1 cellular context compared by ENCODE assay signal in the genomic region with DNA sequence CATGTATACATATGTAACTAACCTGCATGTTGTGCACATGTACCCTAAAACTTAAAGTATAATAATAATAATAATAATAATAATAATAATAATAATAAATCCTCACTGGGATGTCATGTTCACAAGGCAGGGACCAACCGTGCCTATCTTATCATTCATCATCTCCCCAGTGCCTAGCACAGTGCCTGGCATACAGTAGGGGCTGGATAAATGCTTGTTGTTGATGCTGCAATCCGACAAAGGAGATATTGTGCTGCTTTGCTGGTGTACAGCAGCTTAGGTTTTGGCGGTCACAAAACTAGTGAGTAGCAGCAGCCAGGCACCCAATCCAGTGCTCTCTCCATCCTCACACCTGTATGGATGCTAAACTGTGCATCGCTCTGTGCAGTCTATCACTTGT.
TF ChIP-seq lines count a peak whose summit lies in the region.

No MANE protein-coding gene starts in this region.

TF ChIP-seq in IMR-90, 13 proteins besides CTCF, POLR2A, EP300 and RAD21:
- TF ChIP-seq FOS (IDR thresholded peaks at IDR 0.05; ENCODE audit: low read depth, low read length) (no peak), CHD1 (IDR thresholded peaks at IDR 0.05; ENCODE audit: low read depth, low read length) (no peak), SMC3 (IDR thresholded peaks at IDR 0.05; ENCODE audit: low read depth, low read length) (no peak), RFX5 (IDR thresholded peaks at IDR 0.05; ENCODE audit: low read depth, low read length) (no peak), NFE2L2 (IDR thresholded peaks at IDR 0.05; ENCODE audit: low read depth, low read length) (no peak), MAFK (IDR thresholded peaks at IDR 0.05; ENCODE audit: low read depth, low read length) (no peak)
- TF ChIP-seq, protein P1, sequence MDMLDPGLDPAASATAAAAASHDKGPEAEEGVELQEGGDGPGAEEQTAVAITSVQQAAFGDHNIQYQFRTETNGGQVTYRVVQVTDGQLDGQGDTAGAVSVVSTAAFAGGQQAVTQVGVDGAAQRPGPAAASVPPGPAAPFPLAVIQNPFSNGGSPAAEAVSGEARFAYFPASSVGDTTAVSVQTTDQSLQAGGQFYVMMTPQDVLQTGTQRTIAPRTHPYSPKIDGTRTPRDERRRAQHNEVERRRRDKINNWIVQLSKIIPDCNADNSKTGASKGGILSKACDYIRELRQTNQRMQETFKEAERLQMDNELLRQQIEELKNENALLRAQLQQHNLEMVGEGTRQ (IDR thresholded peaks at IDR 0.05; ENCODE audit: low read depth, low read length), result no peak
